In genomic region chr3:156722219-156722618, GRCh38 we compare ENCODE assay signal across 18 cellular contexts.
"Had no signal": no experiment of that assay in that cellular context is flagged by ENCODE, and none has a peak within 500 bp of the region (broad histone marks: within the 10 kb centered on the region; RNA-seq: fewer than 3 reads in every experiment).

No MANE protein-coding gene starts in this region.

- H3K9me3 Mint-ChIP-seq: activated B cell treated with CpG ODN at 0.5 μM for 24 hours; dendritic cell treated with granulocyte-macrophage colony-stimulating factor and Interleukin-4, amounts not matched to agents 40 ng/mL and 50 ng/mL, for 4 days; naive B cell; neural progenitor cell had no signal

- H3K4me3 ChIP-seq: gastroesophageal sphincter, heart right ventricle, neural progenitor cell, transverse colon had no signal

- H3K27ac ChIP-seq: brain microvascular endothelial cell, gastroesophageal sphincter, neural progenitor cell, transverse colon had no signal

- H2AFZ ChIP-seq: neural progenitor cell had no signal

- H3K4me2 ChIP-seq: neural progenitor cell had no signal

- H3K4me3 Mint-ChIP-seq: activated B cell treated with CpG ODN at 0.5 μM for 24 hours; activated CD8-positive, alpha-beta T cell treated with anti-CD3 and anti-CD28 coated beads, Interleukin-2, amount 10 ng/mL, durations not matched to agents 7 days and 5 days; dendritic cell treated with granulocyte-macrophage colony-stimulating factor and Interleukin-4, amounts not matched to agents 40 ng/mL and 50 ng/mL, for 4 days; naive B cell; neural progenitor cell had no signal

- H3K36me3 Mint-ChIP-seq: naive B cell, neural progenitor cell had no signal

- H3K9me3 ChIP-seq: gastroesophageal sphincter, heart right ventricle, transverse colon had no signal

- DNase-seq: activated B cell treated with CpG ODN at 0.5 μM for 24 hours; activated CD4-positive, alpha-beta T cell treated with anti-CD3 and anti-CD28 coated beads for 48 hours; activated CD8-positive, alpha-beta memory T cell treated with anti-CD3 and anti-CD28 coated beads, Interleukin-2, amount 50 U/mL, for 4 hours; activated CD8-positive, alpha-beta T cell treated with anti-CD3 and anti-CD28 coated beads, Interleukin-2, amount 10 ng/mL, durations not matched to agents 7 days and 5 days; activated naive CD4-positive, alpha-beta T cell treated with Interleukin-2 at 50 U/mL for 16 hours; anterior cingulate cortex; brain microvascular endothelial cell; effector memory CD4-positive, alpha-beta T cell; heart right ventricle; naive B cell; posterior cingulate gyrus; stimulated activated CD4-positive, alpha-beta T cell treated with anti-CD3 and anti-CD28 coated beads, Interleukin-2, amount 100 ng/mL, for 48 hours; stimulated activated naive CD4-positive, alpha-beta T cell; substantia nigra; transverse colon had no signal

- H3K27me3 Mint-ChIP-seq: activated B cell treated with CpG ODN at 0.5 μM for 24 hours; dendritic cell treated with granulocyte-macrophage colony-stimulating factor and Interleukin-4, amounts not matched to agents 40 ng/mL and 50 ng/mL, for 4 days; naive B cell had no signal

- H3K27me3 ChIP-seq: brain microvascular endothelial cell, gastroesophageal sphincter, heart right ventricle, neural progenitor cell, transverse colon had no signal

- H3K4me1 ChIP-seq: gastroesophageal sphincter had no signal

- H3K9ac ChIP-seq: neural progenitor cell had no signal

- ATAC-seq: activated CD8-positive, alpha-beta T cell treated with anti-CD3 and anti-CD28 coated beads, Interleukin-2, amount 10 ng/mL, durations not matched to agents 7 days and 5 days; gastroesophageal sphincter had no signal

- H3K36me3 ChIP-seq: heart right ventricle, neural progenitor cell, transverse colon had no signal

- H3K4me1 Mint-ChIP-seq: activated B cell treated with CpG ODN at 0.5 μM for 24 hours had no signal

- H3K27ac Mint-ChIP-seq: activated B cell treated with CpG ODN at 0.5 μM for 24 hours; dendritic cell treated with granulocyte-macrophage colony-stimulating factor and Interleukin-4, amounts not matched to agents 40 ng/mL and 50 ng/mL, for 4 days; neural progenitor cell had no signal
